ENCODE assay signal across 11 cellular contexts in genomic region chr2:9708683-9709538, GRCh38.
A peak's percentile ranks its signal among the peaks of the same experiment; 100 is the strongest.
DNase-seq lines count a peak whose midpoint lies in the region; ATAC-seq, FAIRE-seq and TF ChIP-seq lines count a peak whose summit lies in the region.
"Had no signal": no experiment of that assay in that cellular context is flagged by ENCODE, and none has a peak within 500 bp of the region (broad histone marks: within the 10 kb centered on the region; RNA-seq: fewer than 3 reads in every experiment).

No MANE protein-coding gene starts in this region.

- no peaks in the 10 kb centered on the region for H3K79me2 ChIP-seq in K562 (ENCODE audit: control insufficient read depth, insufficient read depth, low read length)

- peak; percentile 40 for DNase-seq in DMS53 (lab: John Stamatoyannopoulos, UW)
- no peak for DNase-seq in DMS53 treated with DMSO at 0.1 percent for 48 hours (lab: John Stamatoyannopoulos, UW; ENCODE audit: unreplicated experiment)
- peak; percentile 63 for DNase-seq in GM10248 (ENCODE audit: extremely low spot score)
- peak; percentile 47 for DNase-seq in MG63
- DNase-seq in K562 (ENCODE audit: extremely low read depth in 1 of 4, low spot score in 3 of 4) = no peak
- no peak for DNase-seq in HuH-7.5 (ENCODE audit: low spot score)
- DNase-seq in HTR-8/SVneo (ENCODE audit: insufficient read length, low spot score) = no peak
- DNase-seq in H54 (ENCODE audit: insufficient read length, low spot score) = no peak
- DNase-seq: HFFc6 had no signal

- H3K9me3 ChIP-seq in MG63 (no peaks in the 10 kb centered on the region), K562 (replicated peaks; ENCODE audit: control insufficient read depth, insufficient read depth, low read depth, low read length) (no peaks in the 10 kb centered on the region)

- peak overlapping the region in 1 of 2 experiments; percentile 85; a peak in 2 of 4 replicates for H3K9ac ChIP-seq in K562 (ENCODE audit: insufficient read depth in 1 of 2, low read depth in 2 of 2, low read length in 2 of 2)

- no peaks in the 10 kb centered on the region for H3K9me1 ChIP-seq in K562 (ENCODE audit: control insufficient read depth, insufficient read depth, low read length)

- peak overlapping the region; percentile 29; the same call in 1 of the 2 replicates for H2AFZ ChIP-seq in K562 (ENCODE audit: low read depth, low read length)

- no peak for FAIRE-seq in K562 (lab: Jason Lieb, UNC)
- no peak for FAIRE-seq in HTR-8/SVneo (lab: Jason Lieb, UNC)
- no peak for FAIRE-seq in H54 (lab: Jason Lieb, UNC)

- ATAC-seq in K562 = no peak

- in situ Hi-C loops in K562 (cut with MboI) = no loop called here

- H3K27me3 ChIP-seq in MG63 (no peaks in the 10 kb centered on the region), K562 (ENCODE audit: control insufficient read depth in 2 of 2, insufficient read depth in 2 of 2, low read length in 2 of 2) (no peaks in the 10 kb centered on the region)

- H3K4me1 ChIP-seq in K562 (replicated peaks in 1 of 2; ENCODE audit: control insufficient read depth in 2 of 2, insufficient read depth in 2 of 2, low read length in 2 of 2) = peaks cover 16 to 20% of the 10 kb centered on the region in 2 experiments; a peak in 4 of 5 replicates

- no TSS peak for BruUV-seq in K562 (replicated peaks; lab: Mats Ljungman, UMichigan)

- intact Hi-C loops in K562 (cut with micrococcal nuclease) = no loop called here

- H3K4me3 ChIP-seq in MG63 = no peak overlapping the region
- no peak overlapping the region for H3K4me3 ChIP-seq in K562
- H3K4me3 ChIP-seq: skin epidermis had no signal

- CTCF ChIA-PET in GM10248 (lab: Yijun Ruan, JAX) = interaction anchor here (1.0 kb wide), 1 partner anchor 12 kb away, joined by 5 read pairs; no protein-coding TSS in a partner anchor
- CTCF ChIA-PET in K562 (lab: Yijun Ruan, JAX; ENCODE audit: low intra/inter-chr PET ratio) = no interaction called here

- TF ChIP-seq RAD21 in K562 (CRISPR knock-in tag; conservative IDR thresholded peaks at IDR 0.05 in 1 of 2, IDR thresholded peaks at IDR 0.05 in 1 of 2) = no peak

- H3K4me2 ChIP-seq in K562 (ENCODE audit: insufficient read depth, low read length) = no peak overlapping the region

- TF ChIP-seq EP300 in K562 (IDR thresholded peaks at IDR 0.05; ENCODE audit: low read length) = no peak

- no peaks in the 10 kb centered on the region for H4K20me1 ChIP-seq in K562 (replicated peaks; ENCODE audit: control insufficient read depth, insufficient read depth, low read length)

- H3K36me3 ChIP-seq in MG63 (no peaks in the 10 kb centered on the region), K562 (ENCODE audit: control insufficient read depth, insufficient read depth, low read length) (no peaks in the 10 kb centered on the region)

- WGBS in K562 (ENCODE audit: insufficient coverage, low coverage, missing lambda C conversion rate) = 48% methylated on average over 15 of the region's 15 CpGs

- H3K27ac ChIP-seq in K562 (ENCODE audit: extremely low read depth, low read depth, low read length) = no peak overlapping the region
- H3K27ac ChIP-seq: 22Rv1 had no signal

- POLR2A ChIA-PET in GM10248 (lab: Yijun Ruan, JAX) = no interaction called here
- POLR2A ChIA-PET in K562 (lab: Yijun Ruan, JAX) = interaction anchor here (0.6 to 0.7 kb wide), 2 partner anchors 22 to 105 kb away, joined by 3 read pairs; no protein-coding TSS in a partner anchor

- no peak for TF ChIP-seq POLR2A in K562 (conservative IDR thresholded peaks at IDR 0.05)
- no peak for TF ChIP-seq POLR2A in H54 (IDR thresholded peaks at IDR 0.05; ENCODE audit: low read depth, low read length)

- TF ChIP-seq CTCF in GM10248 (IDR thresholded peaks at IDR 0.05; ENCODE audit: control extremely low read depth, extremely low read depth, low read depth, missing control alignments) (no peak), K562 (IDR thresholded peaks at IDR 0.05 in 2 of 3, conservative IDR thresholded peaks at IDR 0.05 in 1 of 3; ENCODE audit: insufficient read depth in 2 of 3, low read depth in 1 of 3, low read length in 3 of 3) (no peak)

TF ChIP-seq in K562, 482 proteins besides CTCF, POLR2A, EP300 and RAD21:
- no peak for TF ChIP-seq ZNF134 (CRISPR knock-in tag; conservative IDR thresholded peaks at IDR 0.05)
- no peak for TF ChIP-seq ZNF398 (CRISPR knock-in tag; IDR thresholded peaks at IDR 0.05)
- no peak for TF ChIP-seq YBX1 (IDR thresholded peaks at IDR 0.05)
- TF ChIP-seq, protein P1, sequence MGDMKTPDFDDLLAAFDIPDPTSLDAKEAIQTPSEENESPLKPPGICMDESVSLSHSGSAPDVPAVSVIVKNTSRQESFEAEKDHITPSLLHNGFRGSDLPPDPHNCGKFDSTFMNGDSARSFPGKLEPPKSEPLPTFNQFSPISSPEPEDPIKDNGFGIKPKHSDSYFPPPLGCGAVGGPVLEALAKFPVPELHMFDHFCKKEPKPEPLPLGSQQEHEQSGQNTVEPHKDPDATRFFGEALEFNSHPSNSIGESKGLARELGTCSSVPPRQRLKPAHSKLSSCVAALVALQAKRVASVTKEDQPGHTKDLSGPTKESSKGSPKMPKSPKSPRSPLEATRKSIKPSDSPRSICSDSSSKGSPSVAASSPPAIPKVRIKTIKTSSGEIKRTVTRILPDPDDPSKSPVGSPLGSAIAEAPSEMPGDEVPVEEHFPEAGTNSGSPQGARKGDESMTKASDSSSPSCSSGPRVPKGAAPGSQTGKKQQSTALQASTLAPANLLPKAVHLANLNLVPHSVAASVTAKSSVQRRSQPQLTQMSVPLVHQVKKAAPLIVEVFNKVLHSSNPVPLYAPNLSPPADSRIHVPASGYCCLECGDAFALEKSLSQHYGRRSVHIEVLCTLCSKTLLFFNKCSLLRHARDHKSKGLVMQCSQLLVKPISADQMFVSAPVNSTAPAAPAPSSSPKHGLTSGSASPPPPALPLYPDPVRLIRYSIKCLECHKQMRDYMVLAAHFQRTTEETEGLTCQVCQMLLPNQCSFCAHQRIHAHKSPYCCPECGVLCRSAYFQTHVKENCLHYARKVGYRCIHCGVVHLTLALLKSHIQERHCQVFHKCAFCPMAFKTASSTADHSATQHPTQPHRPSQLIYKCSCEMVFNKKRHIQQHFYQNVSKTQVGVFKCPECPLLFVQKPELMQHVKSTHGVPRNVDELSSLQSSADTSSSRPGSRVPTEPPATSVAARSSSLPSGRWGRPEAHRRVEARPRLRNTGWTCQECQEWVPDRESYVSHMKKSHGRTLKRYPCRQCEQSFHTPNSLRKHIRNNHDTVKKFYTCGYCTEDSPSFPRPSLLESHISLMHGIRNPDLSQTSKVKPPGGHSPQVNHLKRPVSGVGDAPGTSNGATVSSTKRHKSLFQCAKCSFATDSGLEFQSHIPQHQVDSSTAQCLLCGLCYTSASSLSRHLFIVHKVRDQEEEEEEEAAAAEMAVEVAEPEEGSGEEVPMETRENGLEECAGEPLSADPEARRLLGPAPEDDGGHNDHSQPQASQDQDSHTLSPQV (IDR thresholded peaks at IDR 0.05) = 0 out of 2 replicates have a peak, but pooled peaks have one; percentile 24
- TF ChIP-seq ADNP (tag; IDR thresholded peaks at IDR 0.05) = 0 out of 2 replicates have a peak, but pooled peaks have one; percentile 56
- peak; percentile 42 for TF ChIP-seq EGR1 (conservative IDR thresholded peaks at IDR 0.05)
- 0 out of 2 replicates have a peak, but pooled peaks have one; percentile 38 for TF ChIP-seq BACH1 (tag; IDR thresholded peaks at IDR 0.05)
- TF ChIP-seq NFE2 (IDR thresholded peaks at IDR 0.05; ENCODE audit: low read depth) = peak; percentile 82
- 0 out of 2 replicates have a peak, but pooled peaks have one; percentile 18 for TF ChIP-seq DPF2 (IDR thresholded peaks at IDR 0.05)
- TF ChIP-seq, protein P2, sequence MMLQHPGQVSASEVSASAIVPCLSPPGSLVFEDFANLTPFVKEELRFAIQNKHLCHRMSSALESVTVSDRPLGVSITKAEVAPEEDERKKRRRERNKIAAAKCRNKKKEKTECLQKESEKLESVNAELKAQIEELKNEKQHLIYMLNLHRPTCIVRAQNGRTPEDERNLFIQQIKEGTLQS (IDR thresholded peaks at IDR 0.05) = peak; percentile 39
- TF ChIP-seq, protein P2 (CRISPR knock-in tag; conservative IDR thresholded peaks at IDR 0.05) = no peak
- TF ChIP-seq ZNF121 (CRISPR knock-in tag; conservative IDR thresholded peaks at IDR 0.05) = peak; percentile 56; the same call in 1 of the 2 replicates
- TF ChIP-seq TCF7 (IDR thresholded peaks at IDR 0.05; ENCODE audit: borderline replicate concordance) = no peak
- TF ChIP-seq L3MBTL2 (IDR thresholded peaks at IDR 0.05) = peak; percentile 50; the same call in 1 of the 2 replicates
- no peak for TF ChIP-seq HNRNPH1 (optimal IDR thresholded peaks at IDR 0.05; ENCODE audit: low read depth, low read length)
- TF ChIP-seq MAFG (tag; conservative IDR thresholded peaks at IDR 0.05) = peak; percentile 78
- TF ChIP-seq SREBF2 (CRISPR knock-in tag; IDR thresholded peaks at IDR 0.05) = no peak
- peak; percentile 82 for TF ChIP-seq C11orf30 (IDR thresholded peaks at IDR 0.05; ENCODE audit: low read depth)
- TF ChIP-seq ZNF316 (IDR thresholded peaks at IDR 0.05) = peak; percentile 89
- TF ChIP-seq YY1 (IDR thresholded peaks at IDR 0.05; ENCODE audit: borderline replicate concordance in 1 of 3, control insufficient read depth in 1 of 3, extremely low read depth in 1 of 3, insufficient read depth in 3 of 3, insufficient read length in 1 of 3, insufficient replicate concordance in 2 of 3, low read depth in 1 of 3, low read length in 2 of 3) = no peak
- no peak for TF ChIP-seq ZNF707 (CRISPR knock-in tag; conservative IDR thresholded peaks at IDR 0.05)

Comparison
In these comparisons a context has a peak if more than half of its experiments do, and no peak if none do; other contexts are left out.
1. DNase-seq: peak in DMS53 (single experiment), GM10248 (single experiment) and MG63 (single experiment); none in DMS53 treated with DMSO at 0.1 percent for 48 hours (single experiment), K562 (0 of 4), HuH-7.5 (single experiment), HTR-8/SVneo (single experiment) and H54 (single experiment).